Comparison of ENCODE assay signal across 28 cellular contexts in genomic region chr6:40754481-40755045, GRCh38.
DNase-seq lines count a peak whose midpoint lies in the region; ATAC-seq and TF ChIP-seq lines count a peak whose summit lies in the region.
"Had no signal": no experiment of that assay in that cellular context is flagged by ENCODE, and none has a peak within 500 bp of the region (broad histone marks: within the 10 kb centered on the region; RNA-seq: fewer than 3 reads in every experiment).

No MANE protein-coding gene starts in this region.

- H3K4me1 ChIP-seq in CD4-positive, alpha-beta memory T cell (ENCODE audit: insufficient read depth, low read length), result no peaks in the 10 kb centered on the region
- H3K4me1 ChIP-seq: A549 had no signal

- no peaks in the 10 kb centered on the region for H3F3A ChIP-seq in neural cell (ENCODE audit: insufficient read depth, low read length, poor library complexity, severe bottlenecking)

- H3K4me2 ChIP-seq in neural cell (ENCODE audit: low read length), result no peak overlapping the region
- H3K4me2 ChIP-seq: A549 had no signal

- H3K4me1 Mint-ChIP-seq in glutamatergic neuron (ENCODE audit: low read depth, unreplicated experiment), result peaks cover 26% of the 10 kb centered on the region
- H3K4me1 Mint-ChIP-seq in CD4-positive, alpha-beta memory T cell, result peaks cover 0 to 2% (median 0%) of the 10 kb centered on the region in 4 donors
- H3K4me1 Mint-ChIP-seq in effector memory CD8-positive, alpha-beta T cell (ENCODE audit: low read depth in 2 of 2), result no peaks in the 10 kb centered on the region
- H3K4me1 Mint-ChIP-seq: CD8-positive, alpha-beta memory T cell had no signal

- TF ChIP-seq CTCF in glutamatergic neuron (IDR thresholded peaks at IDR 0.05; ENCODE audit: partially characterized antibody, unreplicated experiment) (no peak), neural cell (IDR thresholded peaks at IDR 0.05; ENCODE audit: poor library complexity, severe bottlenecking) (no peak)

- H3K9me3 Mint-ChIP-seq in glutamatergic neuron (ENCODE audit: unreplicated experiment), result peaks cover 3% of the 10 kb centered on the region
- H3K9me3 Mint-ChIP-seq in CD4-positive, alpha-beta memory T cell, result peaks cover 0 to 2% (median 0%) of the 10 kb centered on the region in 8 donors
- no peaks in the 10 kb centered on the region for H3K9me3 Mint-ChIP-seq in effector memory CD8-positive, alpha-beta T cell
- H3K9me3 Mint-ChIP-seq: activated T-cell treated with anti-CD3 and anti-CD28 coated beads, Interleukin-2, amount 50 U/mL, for 72 hours; CD8-positive, alpha-beta memory T cell; type B pancreatic cell had no signal

- H3K4me3 Mint-ChIP-seq in glutamatergic neuron (ENCODE audit: unreplicated experiment), result no peak overlapping the region
- no peak overlapping the region for H3K4me3 Mint-ChIP-seq in CD4-positive, alpha-beta memory T cell
- no peak overlapping the region for H3K4me3 Mint-ChIP-seq in effector memory CD8-positive, alpha-beta T cell
- H3K4me3 Mint-ChIP-seq: activated T-cell treated with anti-CD3 and anti-CD28 coated beads, Interleukin-2, amount 50 U/mL, for 72 hours; CD8-positive, alpha-beta memory T cell; type B pancreatic cell had no signal

- H3K36me3 ChIP-seq in neural cell (ENCODE audit: insufficient read depth, low read length), result no peaks in the 10 kb centered on the region
- H3K36me3 ChIP-seq in CD4-positive, alpha-beta memory T cell (ENCODE audit: insufficient read depth, low read length), result no peaks in the 10 kb centered on the region
- H3K36me3 ChIP-seq: brain microvascular endothelial cell had no signal

- no peaks in the 10 kb centered on the region for H3K36me3 Mint-ChIP-seq in glutamatergic neuron (ENCODE audit: unreplicated experiment)
- no peaks in the 10 kb centered on the region for H3K36me3 Mint-ChIP-seq in CD4-positive, alpha-beta memory T cell
- no peaks in the 10 kb centered on the region for H3K36me3 Mint-ChIP-seq in effector memory CD8-positive, alpha-beta T cell (ENCODE audit: insufficient read depth)
- H3K36me3 Mint-ChIP-seq: type B pancreatic cell had no signal

- H3K9me2 ChIP-seq in neural cell (ENCODE audit: insufficient read depth, low read length), result no peaks in the 10 kb centered on the region

- DNase-seq in D341Med (ENCODE audit: low spot score) (peak; percentile 46), NCI-H2171 treated with DMSO at 0.1 percent for 48 hours (lab: John Stamatoyannopoulos, UW) (peak; percentile 74), glutamatergic neuron (peak; percentile 54), cardiac septum (ENCODE audit: low spot score) (no peak)
- DNase-seq in CD4-positive, alpha-beta memory T cell, result no peak
- DNase-seq in effector memory CD8-positive, alpha-beta T cell, result no peak
- DNase-seq: activated CD4-positive, alpha-beta T cell treated with anti-CD3 and anti-CD28 coated beads, Interleukin-2, amount 50 U/mL, for 1 hour; activated naive CD4-positive, alpha-beta T cell; activated T-cell treated with anti-CD3 and anti-CD28 coated beads, Interleukin-2, amount 50 U/mL, for 72 hours; CD8-positive, alpha-beta memory T cell; DMS79; effector CD4-positive, alpha-beta T cell; erythroblast; GF-D8; HCEC 1CT; Karpas-422; left cardiac atrium; mammary epithelial cell; NCI-H1417 treated with DMSO at 0.1 percent for 48 hours; NCI-H446 treated with DMSO at 0.1 percent for 48 hours; small intestine; stimulated activated CD4-positive, alpha-beta T cell treated with anti-CD3 and anti-CD28 coated beads, Interleukin-2, amount 100 ng/mL, for 24 hours; T-helper 9 cell had no signal

- H3K79me2 ChIP-seq in neural cell (replicated peaks; ENCODE audit: insufficient read depth, low read length), result no peaks in the 10 kb centered on the region

- H3K27me3 ChIP-seq in neural cell (ENCODE audit: insufficient read depth, low read depth, low read length), result no peaks in the 10 kb centered on the region
- no peaks in the 10 kb centered on the region for H3K27me3 ChIP-seq in CD4-positive, alpha-beta memory T cell (ENCODE audit: insufficient read depth, low read length)
- H3K27me3 ChIP-seq: brain microvascular endothelial cell had no signal

- TF ChIP-seq RAD21 in neural cell (conservative IDR thresholded peaks at IDR 0.05), result no peak

- no peak for TF ChIP-seq EP300 in neural cell (conservative IDR thresholded peaks at IDR 0.05; ENCODE audit: poor library complexity, severe bottlenecking)

- peak overlapping the region; percentile 41 for H3K4me3 ChIP-seq in neural cell (ENCODE audit: low read length)
- no peak overlapping the region for H3K4me3 ChIP-seq in CD4-positive, alpha-beta memory T cell (ENCODE audit: low read length in 2 of 2)
- H3K4me3 ChIP-seq: A549 had no signal

- H3K27me3 Mint-ChIP-seq in glutamatergic neuron (ENCODE audit: unreplicated experiment), result peaks cover 6% of the 10 kb centered on the region
- peaks cover 29 to 51% of the 10 kb centered on the region in 2 donors for H3K27me3 Mint-ChIP-seq in CD4-positive, alpha-beta memory T cell
- peaks cover 56 to 68% of the 10 kb centered on the region in 2 donors for H3K27me3 Mint-ChIP-seq in effector memory CD8-positive, alpha-beta T cell

- intact Hi-C loops in CD4-positive, alpha-beta memory T cell (cut with micrococcal nuclease), result no loop called here
- intact Hi-C loops in cardiac septum (cut with DNase I), result no loop called here

- ATAC-seq in effector memory CD8-positive, alpha-beta T cell (replicated peaks), result no peak
- ATAC-seq in HG03139 (IDR thresholded peaks at IDR 0.05; ENCODE audit: unreplicated experiment), result no peak
- ATAC-seq: A549 had no signal

- H2AFZ ChIP-seq in neural cell (ENCODE audit: low read depth, low read length), result no peak overlapping the region

- no peaks in the 10 kb centered on the region for H4K20me1 ChIP-seq in neural cell (ENCODE audit: insufficient read depth)

- H3K27ac ChIP-seq in neural cell (ENCODE audit: low read length), result peak overlapping the region; percentile 8
- H3K27ac ChIP-seq in CD4-positive, alpha-beta memory T cell (ENCODE audit: low read depth, low read length), result no peak overlapping the region
- H3K27ac ChIP-seq: A549, brain microvascular endothelial cell had no signal

- H3K9me3 ChIP-seq in neural cell (ENCODE audit: low read length), result no peaks in the 10 kb centered on the region
- no peaks in the 10 kb centered on the region for H3K9me3 ChIP-seq in CD4-positive, alpha-beta memory T cell (ENCODE audit: control insufficient read depth in 1 of 2, low read length in 2 of 2)
- H3K9me3 ChIP-seq: A549 had no signal

- CTCF ChIA-PET in CD4-positive, alpha-beta memory T cell (lab: Charles Lee; ENCODE audit: partially characterized antibody), result no interaction called here

- POLR2A ChIA-PET in CD4-positive, alpha-beta memory T cell (lab: Charles Lee; ENCODE audit: partially characterized antibody), result no interaction called here

- no peak overlapping the region for H3K27ac Mint-ChIP-seq in glutamatergic neuron (ENCODE audit: unreplicated experiment)
- H3K27ac Mint-ChIP-seq in CD4-positive, alpha-beta memory T cell, result no peak overlapping the region
- no peak overlapping the region for H3K27ac Mint-ChIP-seq in effector memory CD8-positive, alpha-beta T cell
- H3K27ac Mint-ChIP-seq: activated T-cell treated with anti-CD3 and anti-CD28 coated beads, Interleukin-2, amount 50 U/mL, for 72 hours; type B pancreatic cell had no signal

- no peak overlapping the region for H3K9ac ChIP-seq in neural cell (ENCODE audit: low read length)

TF ChIP-seq in neural cell, 6 proteins besides CTCF, POLR2A, EP300 and RAD21:
- no peak for TF ChIP-seq TAF1 (IDR thresholded peaks at IDR 0.05; ENCODE audit: low read depth)
- TF ChIP-seq MXI1 (conservative IDR thresholded peaks at IDR 0.05; ENCODE audit: poor library complexity, severe bottlenecking), result no peak
- no peak for TF ChIP-seq SMC3 (conservative IDR thresholded peaks at IDR 0.05; ENCODE audit: poor library complexity)
- TF ChIP-seq POLR2AphosphoS5 (IDR thresholded peaks at IDR 0.05), result no peak
- TF ChIP-seq REST (IDR thresholded peaks at IDR 0.05; ENCODE audit: borderline replicate concordance), result no peak
- TF ChIP-seq EZH2 (IDR thresholded peaks at IDR 0.05; ENCODE audit: borderline replicate concordance, insufficient read depth, low read length, poor library complexity, severe bottlenecking), result no peak

Comparison
In these comparisons a context has a peak if more than half of its experiments do, and no peak if none do; other contexts are left out.
1. DNase-seq: peak in D341Med (single experiment), NCI-H2171 treated with DMSO at 0.1 percent for 48 hours (single experiment) and glutamatergic neuron (single experiment); none in CD4-positive, alpha-beta memory T cell (0 of 5), effector memory CD8-positive, alpha-beta T cell (0 of 3) and cardiac septum (single experiment).